Comparison of ENCODE assay signal across 8 cellular contexts in the genomic region with DNA sequence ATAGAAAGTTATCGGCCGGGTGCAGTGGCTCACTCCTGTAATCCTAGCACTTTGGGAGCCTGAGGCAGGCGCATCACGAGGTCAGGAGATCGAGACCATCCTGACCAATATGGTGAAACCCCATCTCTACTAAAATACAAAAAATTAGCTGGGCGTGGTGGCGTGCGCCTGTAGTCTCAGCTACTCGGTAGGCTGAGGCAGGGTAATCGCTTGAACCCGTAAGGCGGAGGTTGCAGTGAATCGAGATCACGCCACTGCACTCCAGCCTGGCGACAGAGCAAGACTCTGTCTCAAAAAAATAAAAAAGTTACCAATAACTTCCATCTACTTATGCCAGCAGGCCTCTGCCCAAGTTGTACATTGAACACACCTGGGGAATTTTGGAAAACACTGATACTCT. TPM values are rescaled to one million over a fixed set of nuclear protein-coding genes. Genes with fewer than 3 reads are reported as not detected.
A peak's percentile ranks its signal among the peaks of the same experiment; 100 is the strongest.
DNase-seq lines count a peak whose midpoint lies in the region; ATAC-seq, FAIRE-seq and TF ChIP-seq lines count a peak whose summit lies in the region.
"Not testable (repeated sequence)": the region's sequence is repeated elsewhere in the genome, so short reads cannot be mapped to it uniquely, and the experiment has no call there.

No MANE protein-coding gene starts in this region.

- H3K9me3 Mint-ChIP-seq in activated naive CD8-positive, alpha-beta T cell treated with anti-CD3 and anti-CD28 coated beads, Interleukin-2, amount 50 U/mL, for 24 hours = not testable (repeated sequence)

- peaks cover 5 to 11% of the 10 kb centered on the region in 2 experiments for H3K36me3 ChIP-seq in endothelial cell of umbilical vein (ENCODE audit: control insufficient read depth in 2 of 2, extremely low read depth in 1 of 2, insufficient read depth in 2 of 2, low read length in 2 of 2)
- not testable (repeated sequence) for H3K36me3 ChIP-seq in kidney epithelial cell (ENCODE audit: control insufficient read depth, insufficient read depth, low read length)
- peaks cover 22% of the 10 kb centered on the region for H3K36me3 ChIP-seq in neutrophil
- peaks cover 15 to 17% (median 17%) of the 10 kb centered on the region in 4 donors for H3K36me3 ChIP-seq in stomach

- dilution Hi-C loops in endothelial cell of umbilical vein (cut with MboI; ENCODE audit: extremely low pct_ligation_motif_present, low sequenced_read_pairs) = not testable (repeated sequence)

- peak overlapping the region; percentile 99 for H3K27ac Mint-ChIP-seq in activated naive CD8-positive, alpha-beta T cell treated with anti-CD3 and anti-CD28 coated beads, Interleukin-2, amount 50 U/mL, for 24 hours

- H3K79me2 ChIP-seq in endothelial cell of umbilical vein (ENCODE audit: control insufficient read depth, insufficient read depth, low read length) = peaks cover 19% of the 10 kb centered on the region

- not testable (repeated sequence) for TF ChIP-seq POLR2A in endothelial cell of umbilical vein (IDR thresholded peaks at IDR 0.05; ENCODE audit: low read depth, low read length); stomach (IDR thresholded peaks at IDR 0.05)

- H3K27ac ChIP-seq in C4-2B (peak overlapping the region; percentile 86), VCaP (peak overlapping the region; percentile 89), endothelial cell of umbilical vein (ENCODE audit: insufficient read depth, low read depth, low read length) (peak overlapping the region; percentile 22), neutrophil (peak overlapping the region; percentile 86), stomach (peak overlapping the region in 4 of 5 donors; percentile 73 to 91 (median 84))

- H2AFZ ChIP-seq in endothelial cell of umbilical vein (ENCODE audit: low read depth, low read length) = peak overlapping the region; percentile 69

- H3K4me3 Mint-ChIP-seq in activated naive CD8-positive, alpha-beta T cell treated with anti-CD3 and anti-CD28 coated beads, Interleukin-2, amount 50 U/mL, for 24 hours = peak overlapping the region; percentile 98

- peak overlapping the region; percentile 40 for H3K4me2 ChIP-seq in endothelial cell of umbilical vein (ENCODE audit: insufficient read depth, low read length)

- H3K4me3 ChIP-seq in Jurkat, Clone E6-1 (ENCODE audit: low read length) = peak overlapping the region; percentile 76
- H3K4me3 ChIP-seq in endothelial cell of umbilical vein (replicated peaks in 1 of 3; ENCODE audit: insufficient read depth in 1 of 3, low read depth in 1 of 3, low read length in 3 of 3) (peak overlapping the region in 1 of 3 experiments; percentile 86), kidney epithelial cell (ENCODE audit: low read depth, low read length) (peak overlapping the region; percentile 62), neutrophil (ENCODE audit: low read depth in 1 of 2, low read length in 1 of 2) (peak overlapping the region in 1 of 2 experiments; percentile 76), stomach (peak overlapping the region; percentile 75 to 84 (median 78))

- peaks cover 17% of the 10 kb centered on the region for H3K36me3 Mint-ChIP-seq in activated naive CD8-positive, alpha-beta T cell treated with anti-CD3 and anti-CD28 coated beads, Interleukin-2, amount 50 U/mL, for 24 hours (ENCODE audit: low read depth)

- H3K4me1 Mint-ChIP-seq in activated naive CD8-positive, alpha-beta T cell treated with anti-CD3 and anti-CD28 coated beads, Interleukin-2, amount 50 U/mL, for 24 hours = peaks cover 23% of the 10 kb centered on the region

- TF ChIP-seq EP300 in stomach (IDR thresholded peaks at IDR 0.05) = not testable (repeated sequence)

- CTCF ChIA-PET in endothelial cell of umbilical vein (lab: Charles Lee) = interaction anchor here (1.5 to 2.6 kb wide), 3 partner anchors 31 to 46 kb away, joined by 3 to 18 read pairs (median 6); no protein-coding TSS in a partner anchor

- intact Hi-C loops in endothelial cell of umbilical vein (cut with micrococcal nuclease); stomach (cut with DNase I; ENCODE audit: low total_unique reads): not testable (repeated sequence)

- H3K9ac ChIP-seq in endothelial cell of umbilical vein (replicated peaks; ENCODE audit: extremely low read depth, insufficient read depth, low read length) = peak overlapping the region; percentile 76

- not testable (repeated sequence) for ATAC-seq in activated naive CD8-positive, alpha-beta T cell treated with anti-CD3 and anti-CD28 coated beads, Interleukin-2, amount 50 U/mL, for 24 hours

- not testable (repeated sequence) for H3K27me3 Mint-ChIP-seq in activated naive CD8-positive, alpha-beta T cell treated with anti-CD3 and anti-CD28 coated beads, Interleukin-2, amount 50 U/mL, for 24 hours

- WGBS in stomach, 5 donors = 82 to 89% (median 85%) methylated on average over 15 of the region's 15 CpGs

- H4K20me1 ChIP-seq in endothelial cell of umbilical vein (replicated peaks; ENCODE audit: control insufficient read depth, extremely low read depth, insufficient read depth, low read length) = not testable (repeated sequence)

- POLR2A ChIA-PET in endothelial cell of umbilical vein (lab: Charles Lee) = not testable (repeated sequence)

- FAIRE-seq in endothelial cell of umbilical vein (lab: Jason Lieb, UNC) = not testable (repeated sequence)

- not testable (repeated sequence) for BruUV-seq in endothelial cell of umbilical vein (replicated peaks; lab: Mats Ljungman, UMichigan)

- H3K9me3 ChIP-seq in endothelial cell of umbilical vein (replicated peaks; ENCODE audit: control insufficient read depth, insufficient read depth, low read length); neutrophil; stomach: not testable (repeated sequence)

- H3K27me3 ChIP-seq in endothelial cell of umbilical vein (ENCODE audit: control insufficient read depth in 2 of 2, insufficient read depth in 2 of 2, low read length in 2 of 2); kidney epithelial cell (ENCODE audit: control insufficient read depth, insufficient read depth, low read length); neutrophil; stomach: not testable (repeated sequence)

- not testable (repeated sequence) for H3K4me1 ChIP-seq in endothelial cell of umbilical vein (ENCODE audit: control insufficient read depth, extremely low read depth, insufficient read depth, low read length)
- peaks cover 17 to 27% of the 10 kb centered on the region in 2 experiments for H3K4me1 ChIP-seq in neutrophil (ENCODE audit: control insufficient read depth in 1 of 2, insufficient read depth in 1 of 2, low read depth in 1 of 2, low read length in 1 of 2)
- H3K4me1 ChIP-seq in stomach = peaks cover 23 to 31% (median 27%) of the 10 kb centered on the region in 4 donors

- not testable (repeated sequence) for DNase-seq in Jurkat, Clone E6-1 (ENCODE audit: low read depth, low spot score); activated naive CD8-positive, alpha-beta T cell treated with anti-CD3 and anti-CD28 coated beads, Interleukin-2, amount 50 U/mL, for 24 hours; endothelial cell of umbilical vein (ENCODE audit: low read depth, low spot score); kidney epithelial cell (ENCODE audit: low read depth); stomach

- TF ChIP-seq CTCF in C4-2B (conservative IDR thresholded peaks at IDR 0.05); VCaP (conservative IDR thresholded peaks at IDR 0.05); endothelial cell of umbilical vein (IDR thresholded peaks at IDR 0.05; ENCODE audit: extremely low read depth in 1 of 2, insufficient read depth in 1 of 2, low read depth in 1 of 2, low read length in 2 of 2); kidney epithelial cell (IDR thresholded peaks at IDR 0.05; ENCODE audit: insufficient read depth, low read length, poor library complexity, severe bottlenecking); neutrophil (IDR thresholded peaks at IDR 0.05); stomach (IDR thresholded peaks at IDR 0.05): not testable (repeated sequence)

- H3K9me1 ChIP-seq in endothelial cell of umbilical vein (replicated peaks; ENCODE audit: control insufficient read depth, extremely low read depth, insufficient read depth, low read length) = not testable (repeated sequence)

RNA-seq across cellular contexts. Expression of a gene that starts 0.7 kb away (rescaled TPM):
- 40.2 TPM for polyA plus RNA-seq in Jurkat, Clone E6-1 (2012; ENCODE audit: insufficient read depth, insufficient read length)
- total RNA-seq in endothelial cell of umbilical vein (24.3 and 26.0 TPM in 2 replicates), kidney epithelial cell (13.0 and 15.0 TPM in 2 replicates), stomach (10 to 100 TPM; 13.8 to 45.5 (median 28.3) TPM)
- polyA plus RNA-seq in endothelial cell of umbilical vein (9.4 and 12.9 TPM in 2 replicates), stomach (10 to 100 TPM in 1 of 3 donors, 1 to 10 TPM in 2; 7.9 to 11.9 (median 8.8) TPM)
- polyA plus RNA-seq in endothelial cell of umbilical vein (2011; cell fraction: cytosol; rRNA removed) = 12.1 and 12.5 TPM in 2 replicates
- polyA plus RNA-seq in endothelial cell of umbilical vein (2011; cell fraction: nucleus; rRNA removed) = 42.3 and 50.3 TPM in 2 replicates
- polyA plus RNA-seq in endothelial cell of umbilical vein (2012) = 18.5 and 20.5 TPM in 2 replicates
- 8.3 and 13.2 TPM in 2 replicates for polyA minus RNA-seq in endothelial cell of umbilical vein
- polyA minus RNA-seq in endothelial cell of umbilical vein (2011; cell fraction: cytosol; rRNA and poly(A)+ RNA removed) = 9.9 TPM
- polyA minus RNA-seq in endothelial cell of umbilical vein (2011; cell fraction: nucleus; rRNA and poly(A)+ RNA removed) = 11.3 and 18.9 TPM in 2 replicates

RNA-seq across cellular contexts. Expression of a gene that starts 19.0 kb away (rescaled TPM):
- 41.5 TPM for polyA plus RNA-seq in Jurkat, Clone E6-1 (2012; ENCODE audit: insufficient read depth, insufficient read length)
- total RNA-seq in endothelial cell of umbilical vein (46.6 and 48.0 TPM in 2 replicates), kidney epithelial cell (38.4 and 48.4 TPM in 2 replicates), stomach (10 to 100 TPM; 26.4 to 93.6 (median 60.7) TPM)
- polyA plus RNA-seq in endothelial cell of umbilical vein (20.1 and 21.5 TPM in 2 replicates), stomach (10 to 100 TPM; 28.0 to 80.7 (median 39.6) TPM)
- polyA plus RNA-seq in endothelial cell of umbilical vein (2011; cell fraction: cytosol; rRNA removed) = 50.6 and 51.7 TPM in 2 replicates
- polyA plus RNA-seq in endothelial cell of umbilical vein (2011; cell fraction: nucleus; rRNA removed) = 10.4 and 16.5 TPM in 2 replicates
- polyA plus RNA-seq in endothelial cell of umbilical vein (2012) = 45.2 and 53.0 TPM in 2 replicates
- polyA minus RNA-seq in endothelial cell of umbilical vein = 32.0 and 36.3 TPM in 2 replicates
- 22.4 TPM for polyA minus RNA-seq in endothelial cell of umbilical vein (2011; cell fraction: cytosol; rRNA and poly(A)+ RNA removed)
- polyA minus RNA-seq in endothelial cell of umbilical vein (2011; cell fraction: nucleus; rRNA and poly(A)+ RNA removed) = 6.1 and 6.6 TPM in 2 replicates

Comparison
In these comparisons a context has a peak if more than half of its experiments do, and no peak if none do; other contexts are left out.
1. H3K27ac ChIP-seq: peak in every context shown above with its lines; median percentile 89 in VCaP; 86 in C4-2B; 86 in neutrophil; 84 in stomach; 22 in endothelial cell of umbilical vein.